Comparison of ENCODE assay signal across 8 cellular contexts in the genomic region with DNA sequence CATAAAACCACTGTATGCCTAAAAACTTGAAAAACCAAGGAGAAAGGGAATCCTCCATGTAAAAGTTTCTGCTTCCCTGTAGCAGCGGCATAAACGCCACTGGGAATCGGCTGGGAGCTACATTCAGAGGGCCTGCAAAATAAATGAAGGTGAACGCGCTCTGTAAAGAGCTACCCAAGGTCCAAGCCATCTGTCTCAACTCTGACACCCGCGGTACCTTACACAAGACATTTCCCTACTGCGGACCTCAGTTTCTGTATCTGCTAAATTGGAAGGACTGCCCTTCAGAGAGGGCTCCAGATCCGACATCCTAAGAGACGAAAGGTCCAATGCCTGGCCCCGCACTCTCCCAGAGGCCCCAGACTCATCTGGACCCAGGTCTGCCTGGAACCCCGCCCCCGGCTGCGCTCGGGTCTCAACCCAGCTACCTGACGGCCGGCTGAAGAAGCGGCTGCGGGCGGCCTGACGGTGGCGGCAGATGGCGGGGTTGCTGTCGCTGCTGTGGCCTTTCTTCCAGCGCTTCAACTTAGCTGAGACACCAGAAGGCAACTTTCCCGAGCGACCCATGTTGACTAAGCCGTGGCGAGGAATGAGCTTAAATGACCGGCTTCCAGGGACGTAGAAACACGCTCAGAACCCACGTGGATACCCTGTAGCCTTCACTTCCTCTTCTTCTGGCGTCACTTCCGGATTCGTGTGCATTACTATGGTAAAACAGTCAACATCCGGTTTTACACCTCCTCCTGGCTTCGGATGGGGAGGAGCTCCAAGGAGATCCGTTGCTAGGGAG. TPM values are rescaled to one million over a fixed set of nuclear protein-coding genes. Genes with fewer than 3 reads are reported as not detected.
DNase-seq lines count a peak whose midpoint lies in the region; ATAC-seq and TF ChIP-seq lines count a peak whose summit lies in the region.

A gene with protein sequence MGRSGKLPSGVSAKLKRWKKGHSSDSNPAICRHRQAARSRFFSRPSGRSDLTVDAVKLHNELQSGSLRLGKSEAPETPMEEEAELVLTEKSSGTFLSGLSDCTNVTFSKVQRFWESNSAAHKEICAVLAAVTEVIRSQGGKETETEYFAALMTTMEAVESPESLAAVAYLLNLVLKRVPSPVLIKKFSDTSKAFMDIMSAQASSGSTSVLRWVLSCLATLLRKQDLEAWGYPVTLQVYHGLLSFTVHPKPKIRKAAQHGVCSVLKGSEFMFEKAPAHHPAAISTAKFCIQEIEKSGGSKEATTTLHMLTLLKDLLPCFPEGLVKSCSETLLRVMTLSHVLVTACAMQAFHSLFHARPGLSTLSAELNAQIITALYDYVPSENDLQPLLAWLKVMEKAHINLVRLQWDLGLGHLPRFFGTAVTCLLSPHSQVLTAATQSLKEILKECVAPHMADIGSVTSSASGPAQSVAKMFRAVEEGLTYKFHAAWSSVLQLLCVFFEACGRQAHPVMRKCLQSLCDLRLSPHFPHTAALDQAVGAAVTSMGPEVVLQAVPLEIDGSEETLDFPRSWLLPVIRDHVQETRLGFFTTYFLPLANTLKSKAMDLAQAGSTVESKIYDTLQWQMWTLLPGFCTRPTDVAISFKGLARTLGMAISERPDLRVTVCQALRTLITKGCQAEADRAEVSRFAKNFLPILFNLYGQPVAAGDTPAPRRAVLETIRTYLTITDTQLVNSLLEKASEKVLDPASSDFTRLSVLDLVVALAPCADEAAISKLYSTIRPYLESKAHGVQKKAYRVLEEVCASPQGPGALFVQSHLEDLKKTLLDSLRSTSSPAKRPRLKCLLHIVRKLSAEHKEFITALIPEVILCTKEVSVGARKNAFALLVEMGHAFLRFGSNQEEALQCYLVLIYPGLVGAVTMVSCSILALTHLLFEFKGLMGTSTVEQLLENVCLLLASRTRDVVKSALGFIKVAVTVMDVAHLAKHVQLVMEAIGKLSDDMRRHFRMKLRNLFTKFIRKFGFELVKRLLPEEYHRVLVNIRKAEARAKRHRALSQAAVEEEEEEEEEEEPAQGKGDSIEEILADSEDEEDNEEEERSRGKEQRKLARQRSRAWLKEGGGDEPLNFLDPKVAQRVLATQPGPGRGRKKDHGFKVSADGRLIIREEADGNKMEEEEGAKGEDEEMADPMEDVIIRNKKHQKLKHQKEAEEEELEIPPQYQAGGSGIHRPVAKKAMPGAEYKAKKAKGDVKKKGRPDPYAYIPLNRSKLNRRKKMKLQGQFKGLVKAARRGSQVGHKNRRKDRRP (N-terminal part only) (minus strand): TSS at position 676 of the 790 bp plus-strand sequence. CDS start 109 bp downstream, at position 567.

- peak within 1 kb of the TSS; percentile 73 for H3K4me3 ChIP-seq in astrocyte of the spinal cord (ENCODE audit: low read depth, low read length)

- TF ChIP-seq CTCF in astrocyte of the spinal cord (IDR thresholded peaks at IDR 0.05; ENCODE audit: low read depth, low read length): peak; percentile 23

- DNase-seq in A172 (ENCODE audit: low spot score) (peak; percentile 98), NCI-H2029 treated with DMSO at 0.1 percent for 48 hours (lab: John Stamatoyannopoulos, UW) (peak; percentile 69), T-helper 22 cell (ENCODE audit: low read depth) (peak; percentile 83), astrocyte of the spinal cord (ENCODE audit: low read depth, low spot score) (peak; percentile 96), hippocampal formation (lab: John Stamatoyannopoulos, UW) (peak; percentile 79 to 89), retina (peak; percentile 92)

- ATAC-seq in GM18511 (IDR thresholded peaks at IDR 0.05; ENCODE audit: unreplicated experiment) (peak; percentile 98), HG03025 (IDR thresholded peaks at IDR 0.05; ENCODE audit: low FRiP score, unreplicated experiment) (peak; percentile 95)

- in situ Hi-C loops in astrocyte of the spinal cord (cut with HindIII; ENCODE audit: low sequenced_read_pairs): no loop called here

RNA-seq across cellular contexts. Expression of the gene that starts here (rescaled TPM):
- 47.9 and 52.8 TPM in 2 replicates for total RNA-seq in A172 (2014; rRNA removed; shearing (Covaris generic))

Comparison
In these comparisons a context has a peak if more than half of its experiments do, and no peak if none do; other contexts are left out.
1. Peak in every context shown above with its lines: DNase-seq, ATAC-seq and H3K4me3 ChIP-seq.